ENCODE assay signal across 14 cellular contexts in the genomic region with DNA sequence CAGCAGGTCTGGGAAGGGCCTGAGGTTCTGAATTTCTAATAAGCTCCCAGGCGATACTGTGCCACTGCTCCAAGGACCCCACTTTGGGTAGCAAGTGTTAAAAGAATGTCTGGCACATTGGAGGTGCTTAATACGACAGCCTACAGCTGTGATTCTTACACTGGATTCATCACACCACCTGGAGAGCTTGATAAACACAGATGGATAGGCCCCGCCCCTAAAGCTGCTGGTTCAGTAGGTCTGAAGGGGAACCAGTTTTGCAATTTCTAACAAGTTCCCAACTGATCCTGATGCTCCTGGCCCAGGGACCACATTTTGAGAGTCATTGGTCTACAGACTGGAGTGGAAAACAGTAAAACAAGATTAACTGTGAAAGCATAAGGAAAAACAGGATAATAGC.
"Had no signal": no experiment of that assay in that cellular context is flagged by ENCODE, and none has a peak within 500 bp of the region (broad histone marks: within the 10 kb centered on the region; RNA-seq: fewer than 3 reads in every experiment).

No MANE protein-coding gene starts in this region.

- H3K4me3 Mint-ChIP-seq: activated naive CD4-positive, alpha-beta T cell treated with anti-CD3 and anti-CD28 coated beads, Interleukin-2, amount 50 U/mL, for 24 hours; naive thymus-derived CD8-positive, alpha-beta T cell had no signal

- ATAC-seq: mucosa of descending colon; naive thymus-derived CD8-positive, alpha-beta T cell had no signal

- H3K4me1 Mint-ChIP-seq: activated naive CD4-positive, alpha-beta T cell treated with anti-CD3 and anti-CD28 coated beads, Interleukin-2, amount 50 U/mL, for 24 hours; naive thymus-derived CD8-positive, alpha-beta T cell had no signal

- H3K4me3 ChIP-seq: coronary artery, mucosa of descending colon, right atrium auricular region, skin epidermis, thyroid gland, vagina had no signal

- H3K36me3 ChIP-seq: right atrium auricular region, thyroid gland, vagina had no signal

- H3K9me3 ChIP-seq: mucosa of descending colon, right atrium auricular region, thyroid gland, vagina had no signal

- DNase-seq: activated CD4-positive, alpha-beta T cell treated with anti-CD3 and anti-CD28 coated beads, Interleukin-2, amount 50 U/mL, for 4 hours; activated CD4-positive, CD25-positive, alpha-beta regulatory T cell treated with anti-CD3 and anti-CD28 coated beads, Interleukin-2, amount 50 U/mL, for 72 hours; activated T-cell treated with anti-CD3 and anti-CD28 coated beads, Interleukin-2, amount 50 U/mL, for 1 hour; caudate nucleus; effector CD4-positive, alpha-beta T cell; mucosa of descending colon; naive thymus-derived CD8-positive, alpha-beta T cell; posterior cingulate gyrus had no signal

- H3K9me3 Mint-ChIP-seq: activated naive CD4-positive, alpha-beta T cell treated with anti-CD3 and anti-CD28 coated beads, Interleukin-2, amount 50 U/mL, for 24 hours; naive thymus-derived CD8-positive, alpha-beta T cell had no signal

- H3K4me1 ChIP-seq: right atrium auricular region, thyroid gland, vagina had no signal

- H3K27me3 ChIP-seq: right atrium auricular region, thyroid gland, vagina had no signal

- H3K27ac ChIP-seq: coronary artery, right atrium auricular region, skin epidermis, thyroid gland, vagina had no signal

- H3K27ac Mint-ChIP-seq: activated naive CD4-positive, alpha-beta T cell treated with anti-CD3 and anti-CD28 coated beads, Interleukin-2, amount 50 U/mL, for 24 hours; naive thymus-derived CD8-positive, alpha-beta T cell had no signal

- H3K36me3 Mint-ChIP-seq: activated naive CD4-positive, alpha-beta T cell treated with anti-CD3 and anti-CD28 coated beads, Interleukin-2, amount 50 U/mL, for 24 hours; naive thymus-derived CD8-positive, alpha-beta T cell had no signal
